ENCODE assay signal across 10 cellular contexts in the genomic region with DNA sequence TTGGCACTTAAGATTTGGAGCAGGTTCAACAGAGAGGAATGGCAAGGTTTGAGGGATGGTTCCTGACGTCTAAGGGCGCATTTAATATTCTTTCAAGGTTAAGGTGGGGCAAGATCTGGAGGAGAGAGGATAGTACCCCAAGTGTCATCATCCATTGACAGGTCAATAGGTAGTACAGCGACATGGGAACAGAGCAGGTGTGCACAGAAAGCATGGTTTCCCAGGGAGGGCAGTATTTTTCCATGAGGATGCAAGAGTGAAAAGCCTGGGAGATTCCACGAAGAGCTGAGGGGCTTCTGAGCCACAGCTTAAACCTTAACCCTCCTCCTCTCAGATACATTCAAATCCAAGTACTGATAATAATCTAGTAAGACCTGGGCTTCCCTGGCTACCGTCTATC. TPM values are rescaled to one million over a fixed set of nuclear protein-coding genes. Genes with fewer than 3 reads are reported as not detected.
DNase-seq lines count a peak whose midpoint lies in the region; ATAC-seq, FAIRE-seq and TF ChIP-seq lines count a peak whose summit lies in the region.
"Had no signal": no experiment of that assay in that cellular context is flagged by ENCODE, and none has a peak within 500 bp of the region (broad histone marks: within the 10 kb centered on the region; RNA-seq: fewer than 3 reads in every experiment).

No MANE protein-coding gene starts in this region.

- H3K4me1 ChIP-seq in kidney (ENCODE audit: control insufficient read depth in 1 of 2, insufficient read depth in 1 of 2, low read depth in 1 of 2, low read length in 2 of 2) (peaks cover 2 to 6% of the 10 kb centered on the region in 2 donors), PC-3 (ENCODE audit: insufficient read depth, low read length) (no peaks in the 10 kb centered on the region)

- no peaks in the 10 kb centered on the region for H3K9me2 ChIP-seq in PC-3 (replicated peaks; ENCODE audit: low read length)

- H3K27ac ChIP-seq in kidney (ENCODE audit: low read depth in 2 of 2, low read length in 2 of 2) (no peak overlapping the region), PC-3 (ENCODE audit: low read length) (no peak overlapping the region)
- H3K27ac ChIP-seq: 22Rv1 had no signal

- no peaks in the 10 kb centered on the region for H3K27me3 ChIP-seq in PC-3 (ENCODE audit: low read length)

- no peaks in the 10 kb centered on the region for H3K36me3 Mint-ChIP-seq in T-helper 1 cell treated with Interleukin-12 subunit alpha and Interleukin-12 subunit beta and Interleukin-4 antibody, amounts not matched to agents 30 μg/mL and 1 μg/mL, for 36 hours (ENCODE audit: low read depth)
- H3K36me3 Mint-ChIP-seq in activated naive CD8-positive, alpha-beta T cell: peaks cover 6% of the 10 kb centered on the region
- H3K36me3 Mint-ChIP-seq in stimulated activated naive B cell treated with anti-CD40 and anti-IgM and Interleukin-4, amounts not matched to agents 10 μg/mL and 1 μg/mL and 100 μg/mL, for 72 hours: peaks cover 27 to 34% of the 10 kb centered on the region in 2 donors

- H3K4me3 ChIP-seq in kidney (ENCODE audit: low read length in 2 of 2): peak overlapping the region; percentile 61 to 62
- no peak overlapping the region for H3K4me3 ChIP-seq in PC-3 (ENCODE audit: low read length)

- H3K4me2 ChIP-seq in PC-3 (ENCODE audit: low read length): no peak overlapping the region

- H2AFZ ChIP-seq in PC-3 (ENCODE audit: low read length): no peak overlapping the region

- H3K4me3 Mint-ChIP-seq in T-helper 1 cell treated with Interleukin-12 subunit alpha and Interleukin-12 subunit beta and Interleukin-4 antibody, amounts not matched to agents 30 μg/mL and 1 μg/mL, for 36 hours: peak overlapping the region; percentile 54
- peak overlapping the region; percentile 93 for H3K4me3 Mint-ChIP-seq in activated naive CD8-positive, alpha-beta T cell
- H3K4me3 Mint-ChIP-seq in stimulated activated naive B cell treated with anti-CD40 and anti-IgM and Interleukin-4, amounts not matched to agents 10 μg/mL and 1 μg/mL and 100 μg/mL, for 72 hours: peak overlapping the region; percentile 83 to 90

- H3F3A ChIP-seq in PC-3 (ENCODE audit: low read length, unreplicated experiment): no peaks in the 10 kb centered on the region

- POLR2A ChIA-PET in PC-3 (lab: Charles Lee; ENCODE audit: unreplicated experiment): no interaction called here

- H4K20me1 ChIP-seq in PC-3 (ENCODE audit: low read length): no peaks in the 10 kb centered on the region

- CTCF ChIA-PET in PC-3 (lab: Charles Lee): no interaction called here

- H3K36me3 ChIP-seq in kidney (ENCODE audit: control insufficient read depth in 1 of 2, insufficient read depth in 2 of 2, low read length in 2 of 2) (no peaks in the 10 kb centered on the region), PC-3 (ENCODE audit: low read depth, low read length) (no peaks in the 10 kb centered on the region)

- no peaks in the 10 kb centered on the region for H3K79me2 ChIP-seq in PC-3 (ENCODE audit: low read length)

- FAIRE-seq in kidney (lab: Jason Lieb, UNC) (no peak), RCC 7860 (lab: Jason Lieb, UNC) (no peak)

- no peaks in the 10 kb centered on the region for H3K9me3 Mint-ChIP-seq in T-helper 1 cell treated with Interleukin-12 subunit alpha and Interleukin-12 subunit beta and Interleukin-4 antibody, amounts not matched to agents 30 μg/mL and 1 μg/mL, for 36 hours
- no peaks in the 10 kb centered on the region for H3K9me3 Mint-ChIP-seq in activated naive CD8-positive, alpha-beta T cell (ENCODE audit: low read depth)
- H3K9me3 Mint-ChIP-seq in stimulated activated naive B cell treated with anti-CD40 and anti-IgM and Interleukin-4, amounts not matched to agents 10 μg/mL and 1 μg/mL and 100 μg/mL, for 72 hours: peaks cover 0 to 3% of the 10 kb centered on the region in 2 donors

- DNase-seq in T-helper 1 cell (no peak), kidney (no peak), cerebellar cortex (ENCODE audit: low spot score) (no peak), RCC 7860 (ENCODE audit: low spot score) (no peak), PC-3 (no peak)
- no peak for DNase-seq in stimulated activated naive B cell treated with anti-CD40 and anti-IgM and Interleukin-4, amounts not matched to agents 10 μg/mL and 1 μg/mL and 100 μg/mL, for 72 hours
- DNase-seq: NCI-H1417 treated with DMSO at 0.1 percent for 48 hours had no signal

- no peak overlapping the region for H3K27ac Mint-ChIP-seq in T-helper 1 cell treated with Interleukin-12 subunit alpha and Interleukin-12 subunit beta and Interleukin-4 antibody, amounts not matched to agents 30 μg/mL and 1 μg/mL, for 36 hours
- H3K27ac Mint-ChIP-seq in activated naive CD8-positive, alpha-beta T cell: peak overlapping the region; percentile 72
- no peak overlapping the region for H3K27ac Mint-ChIP-seq in stimulated activated naive B cell treated with anti-CD40 and anti-IgM and Interleukin-4, amounts not matched to agents 10 μg/mL and 1 μg/mL and 100 μg/mL, for 72 hours

- intact Hi-C loops in kidney (cut with DNase I) (no loop called here), PC-3 (cut with micrococcal nuclease) (no loop called here)

- peaks cover 11% of the 10 kb centered on the region for H3K4me1 Mint-ChIP-seq in T-helper 1 cell treated with Interleukin-12 subunit alpha and Interleukin-12 subunit beta and Interleukin-4 antibody, amounts not matched to agents 30 μg/mL and 1 μg/mL, for 36 hours (ENCODE audit: low read depth)
- peaks cover 21% of the 10 kb centered on the region for H3K4me1 Mint-ChIP-seq in activated naive CD8-positive, alpha-beta T cell (ENCODE audit: low read depth)
- H3K4me1 Mint-ChIP-seq in stimulated activated naive B cell treated with anti-CD40 and anti-IgM and Interleukin-4, amounts not matched to agents 10 μg/mL and 1 μg/mL and 100 μg/mL, for 72 hours: peaks cover 21 to 35% of the 10 kb centered on the region in 2 donors

- no peak for ATAC-seq in stimulated activated naive B cell treated with anti-CD40 and anti-IgM and Interleukin-4, amounts not matched to agents 10 μg/mL and 1 μg/mL and 100 μg/mL, for 72 hours (replicated peaks)
- ATAC-seq in PC-3: no peak

- no peak for TF ChIP-seq CTCF in kidney (IDR thresholded peaks at IDR 0.05; ENCODE audit: borderline replicate concordance, extremely low read depth, insufficient read depth)
- no peak for TF ChIP-seq CTCF in PC-3 (conservative IDR thresholded peaks at IDR 0.05; ENCODE audit: low read depth, low read length)

- peaks cover 56% of the 10 kb centered on the region for H3K27me3 Mint-ChIP-seq in T-helper 1 cell treated with Interleukin-12 subunit alpha and Interleukin-12 subunit beta and Interleukin-4 antibody, amounts not matched to agents 30 μg/mL and 1 μg/mL, for 36 hours (ENCODE audit: low read depth)
- peaks cover 6% of the 10 kb centered on the region for H3K27me3 Mint-ChIP-seq in activated naive CD8-positive, alpha-beta T cell
- H3K27me3 Mint-ChIP-seq in stimulated activated naive B cell treated with anti-CD40 and anti-IgM and Interleukin-4, amounts not matched to agents 10 μg/mL and 1 μg/mL and 100 μg/mL, for 72 hours: peaks cover 9 to 20% of the 10 kb centered on the region in 2 donors

- BruUV-seq in PC-3 (replicated peaks; lab: Mats Ljungman, UMichigan): no TSS peak

- no peaks in the 10 kb centered on the region for H3K9me3 ChIP-seq in kidney (ENCODE audit: control insufficient read depth in 1 of 2, low read length in 2 of 2)
- H3K9me3 ChIP-seq in PC-3 (ENCODE audit: low read length): no peaks in the 10 kb centered on the region

- H3K9ac ChIP-seq in kidney (ENCODE audit: low read length in 2 of 2) (no peak overlapping the region), PC-3 (ENCODE audit: low read length) (no peak overlapping the region)

RNA-seq across cellular contexts. Expression of gene HES6, which starts 9.1 kb away (rescaled TPM):
- total RNA-seq in kidney (5.2 TPM), PC-3 (2014; rRNA removed) (9.8 and 19.6 TPM in 2 replicates)
- polyA plus RNA-seq in kidney (ENCODE audit: insufficient read depth, low read depth, low replicate concordance): 5.5 TPM

RNA-seq across cellular contexts. Expression of gene ILKAP, which starts 27.2 kb away (rescaled TPM):
- total RNA-seq in kidney (47.7 TPM), PC-3 (2014; rRNA removed) (28.7 and 30.7 TPM in 2 replicates)
- 38.4 TPM for polyA plus RNA-seq in kidney (ENCODE audit: insufficient read depth, low read depth, low replicate concordance)

RNA-seq across cellular contexts. Expression of gene PER2, which starts 57.7 kb away (rescaled TPM):
- total RNA-seq in kidney (28.4 TPM), PC-3 (2014; rRNA removed) (8.6 and 13.0 TPM in 2 replicates)
- 1.8 TPM for polyA plus RNA-seq in kidney (ENCODE audit: insufficient read depth, low read depth, low replicate concordance)
